Comparison of ENCODE assay signal across 1 cellular context in the genomic region with DNA sequence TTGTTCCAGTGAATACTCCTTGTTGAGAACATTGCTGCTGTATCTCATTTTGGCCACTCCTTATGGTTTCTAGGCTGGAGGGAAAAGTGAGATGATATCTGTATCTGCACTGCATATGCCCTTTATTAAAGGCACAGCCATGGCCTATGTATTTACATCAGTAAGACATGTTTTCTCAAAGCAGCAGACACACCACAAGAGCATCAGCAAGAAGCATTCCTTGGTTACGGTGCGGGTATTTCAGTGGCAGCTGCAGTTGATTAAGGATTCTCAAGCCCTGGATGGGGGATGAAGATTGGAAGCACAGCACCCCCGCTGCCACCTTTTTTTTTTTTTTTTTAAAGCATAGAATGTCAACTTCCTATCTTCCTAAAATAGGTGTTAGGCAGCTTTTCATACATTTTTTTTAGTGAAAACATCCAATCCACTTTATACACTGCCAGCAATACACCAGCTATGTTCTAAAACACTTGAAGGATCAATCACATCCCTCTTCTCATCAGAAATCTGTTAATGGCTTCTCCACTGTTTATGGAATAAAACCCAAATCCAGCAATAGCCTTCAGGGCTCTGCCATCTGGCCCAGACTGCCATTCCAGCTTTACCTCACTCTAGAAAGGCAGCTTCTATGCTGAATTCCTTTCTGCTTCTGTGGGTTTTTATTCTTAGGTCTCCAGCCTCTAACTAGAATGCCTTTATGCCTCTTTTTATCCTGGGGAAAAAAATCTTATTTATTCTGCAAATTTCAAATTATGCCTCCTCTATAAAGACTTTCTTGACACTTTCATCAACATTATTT.
TF ChIP-seq lines count a peak whose summit lies in the region.

No MANE protein-coding gene starts in this region.

TF ChIP-seq in SK-N-SH treated with all-trans-retinoic acid at 6 μM for 48 hours, 23 proteins besides CTCF, POLR2A, EP300 and RAD21 (continued from another document):
- no peak for TF ChIP-seq GLIS3 (CRISPR knock-in tag; IDR thresholded peaks at IDR 0.05)
- TF ChIP-seq TCF4 (CRISPR knock-in tag; IDR thresholded peaks at IDR 0.05; ENCODE audit: borderline replicate concordance): no peak
- TF ChIP-seq, protein P1, sequence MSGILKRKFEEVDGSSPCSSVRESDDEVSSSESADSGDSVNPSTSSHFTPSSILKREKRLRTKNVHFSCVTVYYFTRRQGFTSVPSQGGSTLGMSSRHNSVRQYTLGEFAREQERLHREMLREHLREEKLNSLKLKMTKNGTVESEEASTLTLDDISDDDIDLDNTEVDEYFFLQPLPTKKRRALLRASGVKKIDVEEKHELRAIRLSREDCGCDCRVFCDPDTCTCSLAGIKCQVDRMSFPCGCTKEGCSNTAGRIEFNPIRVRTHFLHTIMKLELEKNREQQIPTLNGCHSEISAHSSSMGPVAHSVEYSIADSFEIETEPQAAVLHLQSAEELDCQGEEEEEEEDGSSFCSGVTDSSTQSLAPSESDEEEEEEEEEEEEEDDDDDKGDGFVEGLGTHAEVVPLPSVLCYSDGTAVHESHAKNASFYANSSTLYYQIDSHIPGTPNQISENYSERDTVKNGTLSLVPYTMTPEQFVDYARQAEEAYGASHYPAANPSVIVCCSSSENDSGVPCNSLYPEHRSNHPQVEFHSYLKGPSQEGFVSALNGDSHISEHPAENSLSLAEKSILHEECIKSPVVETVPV (CRISPR knock-in tag; IDR thresholded peaks at IDR 0.05): no peak
- no peak for TF ChIP-seq BACH2 (CRISPR knock-in tag; IDR thresholded peaks at IDR 0.05; ENCODE audit: borderline replicate concordance)
- no peak for TF ChIP-seq ARNTL (CRISPR knock-in tag; IDR thresholded peaks at IDR 0.05; ENCODE audit: borderline replicate concordance, low read depth)
TF ChIP-seq in SK-N-SH treated with all-trans-retinoic acid at 6 μM for 48 hours: peak in this region for 0.
